Comparison of ENCODE assay signal across 25 cellular contexts in genomic region chr5:8034852-8035251, GRCh38.
A peak's percentile ranks its signal among the peaks of the same experiment; 100 is the strongest.
DNase-seq lines count a peak whose midpoint lies in the region; ATAC-seq, FAIRE-seq and TF ChIP-seq lines count a peak whose summit lies in the region.
"Had no signal": no experiment of that assay in that cellular context is flagged by ENCODE, and none has a peak within 500 bp of the region (broad histone marks: within the 10 kb centered on the region; RNA-seq: fewer than 3 reads in every experiment).

No MANE protein-coding gene starts in this region.

- H3K23ac ChIP-seq in H1 (ENCODE audit: insufficient read length) (no peak overlapping the region), mesendoderm (ENCODE audit: low read length) (no peak overlapping the region)

- H3K27ac ChIP-seq in GM23338 (ENCODE audit: low read depth) (no peak overlapping the region), H1 (ENCODE audit: low read depth, low read length) (no peak overlapping the region), mesendoderm (ENCODE audit: low read depth, low read length) (no peak overlapping the region)
- H3K27ac ChIP-seq: 22Rv1, BLaER1, C4-2B, GM23248 had no signal

- H3K9me2 ChIP-seq in GM23338 (ENCODE audit: insufficient read depth), result peaks cover 15% of the 10 kb centered on the region; the same call in 1 of the 2 replicates

- H3K9me3 Mint-ChIP-seq in GM23338 (peaks cover 10% of the 10 kb centered on the region; the same call in 2 of the 3 replicates), WTC11 (peaks cover 21% of the 10 kb centered on the region)

- DNase-seq in GM23338 (ENCODE audit: low spot score) (peak; percentile 17), WTC11 (ENCODE audit: low spot score) (peak; percentile 60), H1 (ENCODE audit: low read depth in 1 of 2, low spot score in 2 of 2) (no peak), mesendoderm (peak; percentile 8), COR-L47 (lab: John Stamatoyannopoulos, UW) (no peak), NCI-H524 treated with DMSO at 0.1 percent for 48 hours (lab: John Stamatoyannopoulos, UW) (no peak), GM10248 (ENCODE audit: extremely low spot score) (no peak)
- DNase-seq: CD4-positive, CD25-positive, alpha-beta regulatory T cell; CD8-positive, alpha-beta T cell; DMS 273 treated with DMSO at 0.1 percent for 48 hours; DMS79; EL; GDM1; GM23248 had no signal

- H3F3A ChIP-seq in GM23338 (replicated peaks; ENCODE audit: low read depth), result no peaks in the 10 kb centered on the region

- no peaks in the 10 kb centered on the region for H3K79me1 ChIP-seq in H1 (ENCODE audit: low read depth, low read length)
- no peaks in the 10 kb centered on the region for H3K79me1 ChIP-seq in mesendoderm (ENCODE audit: low read length)

- TF ChIP-seq CTCF in GM23338 (conservative IDR thresholded peaks at IDR 0.05; ENCODE audit: low read depth in 2 of 2) (no peak), WTC11 (IDR thresholded peaks at IDR 0.05) (no peak), H1 (IDR thresholded peaks at IDR 0.05; ENCODE audit: control extremely low read depth in 1 of 3, insufficient read depth in 1 of 3, low read depth in 1 of 3, low read length in 3 of 3) (no peak), GM10248 (IDR thresholded peaks at IDR 0.05; ENCODE audit: control extremely low read depth, extremely low read depth, low read depth, missing control alignments) (no peak)

- peaks cover 3% of the 10 kb centered on the region for H3K27me3 Mint-ChIP-seq in GM23338 (ENCODE audit: insufficient read depth, low read depth, poor library complexity)
- no peaks in the 10 kb centered on the region for H3K27me3 Mint-ChIP-seq in WTC11 (ENCODE audit: low read depth)
- H3K27me3 Mint-ChIP-seq: B cell; CD4-positive, CD25-positive, alpha-beta regulatory T cell had no signal

- WGBS in H1 (ENCODE audit: extremely low coverage in 1 of 2, insufficient coverage in 1 of 2, insufficient read length in 1 of 2, insufficient replicate concordance in 2 of 2, low coverage in 1 of 2, low lambda C conversion rate in 2 of 2, missing lambda C conversion rate in 1 of 2), 2 experiments, result 69% methylated on average over 2 of the region's 6 CpGs; no CpG with 5 or more reads in 1 of the 2 experiments
- no CpG with 5 or more reads among the region's 6 CpGs for WGBS in mesendoderm (ENCODE audit: extremely low coverage, insufficient coverage, low lambda C conversion rate)

- H2BK12ac ChIP-seq in H1 (ENCODE audit: low read depth, low read length), result no peak overlapping the region

- no peak for TF ChIP-seq EP300 in H1 (IDR thresholded peaks at IDR 0.05; ENCODE audit: borderline replicate concordance in 1 of 2, low read depth in 2 of 2, low read length in 2 of 2)

- H3K79me2 ChIP-seq in GM23338 (replicated peaks; ENCODE audit: insufficient read depth) (no peaks in the 10 kb centered on the region), H1 (ENCODE audit: control insufficient read depth in 1 of 2, insufficient read depth in 2 of 2, low read length in 2 of 2) (no peaks in the 10 kb centered on the region), mesendoderm (ENCODE audit: control insufficient read depth, insufficient read depth, low read length) (no peaks in the 10 kb centered on the region)

- no peak overlapping the region for H4K5ac ChIP-seq in H1 (ENCODE audit: insufficient read length, low read depth, low read length)
- no peak overlapping the region for H4K5ac ChIP-seq in mesendoderm (ENCODE audit: low read length)

- H2BK120ac ChIP-seq in H1 (replicated peaks; ENCODE audit: low read depth, low read length), result no peak overlapping the region
- no peak overlapping the region for H2BK120ac ChIP-seq in mesendoderm (ENCODE audit: low read depth, low read length)

- ATAC-seq in GM23338 (peak; percentile 41; the same call in 1 of the 3 replicates), WTC11 (peak; percentile 99)
- ATAC-seq: CD8-positive, alpha-beta T cell; HCT116 had no signal

- no peak for TF ChIP-seq RAD21 in H1 (IDR thresholded peaks at IDR 0.05 in 1 of 2, conservative IDR thresholded peaks at IDR 0.05 in 1 of 2; ENCODE audit: low read depth in 2 of 2, low read length in 2 of 2)

- H3K9ac ChIP-seq in H1 (replicated peaks in 1 of 4; ENCODE audit: extremely low read depth in 1 of 4, low read depth in 3 of 4, low read length in 3 of 4) (no peak overlapping the region), mesendoderm (ENCODE audit: low read length) (no peak overlapping the region)
- H3K9ac ChIP-seq: BLaER1, GM23248 had no signal

- FAIRE-seq in H1 (lab: Jason Lieb, UNC), result no peak
- FAIRE-seq: A204.1, D721Med, GM12891, GM18507, GM19239, H54 had no signal

- H2BK20ac ChIP-seq in H1 (ENCODE audit: low read length), result no peak overlapping the region

- H3K27me3 ChIP-seq in GM23338 (ENCODE audit: insufficient read depth) (no peaks in the 10 kb centered on the region), H1 (replicated peaks in 1 of 4; ENCODE audit: control insufficient read depth in 3 of 4, extremely low read depth in 1 of 4, insufficient read depth in 3 of 4, low read length in 3 of 4) (no peaks in the 10 kb centered on the region), mesendoderm (ENCODE audit: insufficient read depth, low read length, poor library complexity) (no peaks in the 10 kb centered on the region)
- H3K27me3 ChIP-seq: BLaER1 had no signal

- H3K27ac Mint-ChIP-seq in GM23338 (no peak overlapping the region), WTC11 (no peak overlapping the region)
- H3K27ac Mint-ChIP-seq: B cell; CD4-positive, CD25-positive, alpha-beta regulatory T cell; CD8-positive, alpha-beta T cell had no signal

- H4K20me1 ChIP-seq in GM23338 (replicated peaks; ENCODE audit: insufficient read depth) (no peaks in the 10 kb centered on the region), H1 (replicated peaks in 1 of 2; ENCODE audit: control insufficient read depth in 1 of 2, insufficient read depth in 2 of 2, low read length in 2 of 2) (no peaks in the 10 kb centered on the region)
- H4K20me1 ChIP-seq: BLaER1 had no signal

- no peak overlapping the region for H4K91ac ChIP-seq in H1 (replicated peaks; ENCODE audit: insufficient read length, low read length)

- H3K4me3 ChIP-seq in GM23338 (no peak overlapping the region), H1 (ENCODE audit: extremely low read depth in 1 of 4, insufficient read depth in 2 of 4, low read depth in 3 of 4, low read length in 4 of 4) (no peak overlapping the region), mesendoderm (ENCODE audit: low read length) (no peak overlapping the region)
- H3K4me3 ChIP-seq: BLaER1, GM23248 had no signal

- no peak for TF ChIP-seq POLR2A in H1 (IDR thresholded peaks at IDR 0.05; ENCODE audit: control extremely low read depth in 1 of 2, low read depth in 2 of 2, low read length in 2 of 2)

- H2BK15ac ChIP-seq in H1 (ENCODE audit: low read length) (no peak overlapping the region), mesendoderm (replicated peaks; ENCODE audit: low read depth) (no peak overlapping the region)

- H3K14ac ChIP-seq in H1 (ENCODE audit: insufficient read length), result no peak overlapping the region

- no peak overlapping the region for H3K4me2 ChIP-seq in GM23338
- no peak overlapping the region for H3K4me2 ChIP-seq in H1 (ENCODE audit: insufficient read depth in 1 of 2, low read depth in 2 of 2, low read length in 2 of 2)
- no peak overlapping the region for H3K4me2 ChIP-seq in mesendoderm (ENCODE audit: low read length)
- H3K4me2 ChIP-seq: BLaER1 had no signal

- H3K4me1 ChIP-seq in GM23338 (ENCODE audit: insufficient read depth) (no peaks in the 10 kb centered on the region; the same call in 1 of the 2 replicates), H1 (replicated peaks in 1 of 4; ENCODE audit: control insufficient read depth in 3 of 4, insufficient read depth in 4 of 4, low read length in 3 of 4) (no peaks in the 10 kb centered on the region), mesendoderm (ENCODE audit: control insufficient read depth, low read depth, low read length) (no peaks in the 10 kb centered on the region)
- H3K4me1 ChIP-seq: BLaER1 had no signal

- no peak overlapping the region for H3K4me3 Mint-ChIP-seq in GM23338
- no peak overlapping the region for H3K4me3 Mint-ChIP-seq in WTC11
- H3K4me3 Mint-ChIP-seq: B cell; CD4-positive, CD25-positive, alpha-beta regulatory T cell; CD8-positive, alpha-beta T cell had no signal

- H3K9me3 ChIP-seq in H1 (ENCODE audit: insufficient read depth in 2 of 2, low read depth in 1 of 2, low read length in 1 of 2), result no peaks in the 10 kb centered on the region

- H3K4me1 Mint-ChIP-seq in GM23338, result no peaks in the 10 kb centered on the region; the same call in 1 of the 3 replicates
- H3K4me1 Mint-ChIP-seq in WTC11, result peaks cover 4% of the 10 kb centered on the region; the same call in 1 of the 2 replicates
- H3K4me1 Mint-ChIP-seq: B cell; CD4-positive, CD25-positive, alpha-beta regulatory T cell had no signal

- H3K56ac ChIP-seq in H1 (replicated peaks; ENCODE audit: insufficient read length, low read depth, low read length), result no peak overlapping the region
- H3K56ac ChIP-seq in mesendoderm (ENCODE audit: low read length), result no peak overlapping the region

- no peak overlapping the region for H2AFZ ChIP-seq in GM23338
- H2AFZ ChIP-seq in H1 (ENCODE audit: low read length), result 0 out of 2 replicates have a peak overlapping the region, but pooled peaks have one; percentile 70
- H2AFZ ChIP-seq: GM23248 had no signal

- POLR2A ChIA-PET in WTC11 (lab: Charles Lee) (no interaction called here), H1 (lab: Charles Lee; ENCODE audit: partially characterized antibody) (no interaction called here), GM10248 (lab: Yijun Ruan, JAX) (no interaction called here)

- CTCF ChIA-PET in WTC11 (lab: Charles Lee) (no interaction called here), H1 (lab: Charles Lee; ENCODE audit: partially characterized antibody) (interaction anchor here (0.7 to 1.2 kb wide), 2 partner anchors 106 to 556 kb away, joined by 3 read pairs; no protein-coding TSS in a partner anchor), GM10248 (lab: Yijun Ruan, JAX) (interaction anchor here (0.7 to 1.6 kb wide), 3 partner anchors 11 to 25 kb away, joined by 3 to 4 read pairs (median 3); no protein-coding TSS in a partner anchor)

- H3K36me3 Mint-ChIP-seq in GM23338 (ENCODE audit: low read depth) (peaks cover 3% of the 10 kb centered on the region; the same call in 2 of the 3 replicates), WTC11 (peaks cover 3% of the 10 kb centered on the region; the same call in 1 of the 2 replicates)
- H3K36me3 Mint-ChIP-seq: CD4-positive, CD25-positive, alpha-beta regulatory T cell; CD8-positive, alpha-beta T cell had no signal

- H2BK5ac ChIP-seq in H1 (ENCODE audit: low read depth, low read length), result no peak overlapping the region
- H2BK5ac ChIP-seq in mesendoderm (ENCODE audit: low read length), result no peak overlapping the region

- H4K8ac ChIP-seq in H1 (ENCODE audit: extremely low read depth, insufficient read depth, low read length) (no peak overlapping the region), mesendoderm (ENCODE audit: low read depth, low read length) (no peak overlapping the region)

- H3K36me3 ChIP-seq in GM23338 (ENCODE audit: insufficient read depth) (no peaks in the 10 kb centered on the region), H1 (ENCODE audit: control insufficient read depth in 2 of 4, insufficient read depth in 4 of 4, low read length in 3 of 4) (no peaks in the 10 kb centered on the region), mesendoderm (ENCODE audit: control insufficient read depth, insufficient read depth, low read length) (no peaks in the 10 kb centered on the region)
- H3K36me3 ChIP-seq: BLaER1 had no signal

- H2AK5ac ChIP-seq in H1 (ENCODE audit: low read depth, low read length) (no peak overlapping the region), mesendoderm (ENCODE audit: low read length) (no peak overlapping the region)

- H3K18ac ChIP-seq in H1 (ENCODE audit: extremely low read depth, low read length) (no peak overlapping the region), mesendoderm (ENCODE audit: low read length) (no peak overlapping the region)

- H3K4ac ChIP-seq in H1 (replicated peaks; ENCODE audit: insufficient read length, low read depth, low read length) (no peak overlapping the region), mesendoderm (ENCODE audit: low read depth, low read length) (no peak overlapping the region)

- no peaks in the 10 kb centered on the region for H3K23me2 ChIP-seq in H1 (ENCODE audit: low read depth, low read length)

Comparison
In these comparisons a context has a peak if more than half of its experiments do, and no peak if none do; other contexts are left out.
1. DNase-seq: peak in GM23338 (single experiment), WTC11 (single experiment) and mesendoderm (single experiment); none in H1 (0 of 2), COR-L47 (single experiment), NCI-H524 treated with DMSO at 0.1 percent for 48 hours (single experiment) and GM10248 (single experiment).